Comparison of ENCODE assay signal across 1 cellular context in the genomic region with DNA sequence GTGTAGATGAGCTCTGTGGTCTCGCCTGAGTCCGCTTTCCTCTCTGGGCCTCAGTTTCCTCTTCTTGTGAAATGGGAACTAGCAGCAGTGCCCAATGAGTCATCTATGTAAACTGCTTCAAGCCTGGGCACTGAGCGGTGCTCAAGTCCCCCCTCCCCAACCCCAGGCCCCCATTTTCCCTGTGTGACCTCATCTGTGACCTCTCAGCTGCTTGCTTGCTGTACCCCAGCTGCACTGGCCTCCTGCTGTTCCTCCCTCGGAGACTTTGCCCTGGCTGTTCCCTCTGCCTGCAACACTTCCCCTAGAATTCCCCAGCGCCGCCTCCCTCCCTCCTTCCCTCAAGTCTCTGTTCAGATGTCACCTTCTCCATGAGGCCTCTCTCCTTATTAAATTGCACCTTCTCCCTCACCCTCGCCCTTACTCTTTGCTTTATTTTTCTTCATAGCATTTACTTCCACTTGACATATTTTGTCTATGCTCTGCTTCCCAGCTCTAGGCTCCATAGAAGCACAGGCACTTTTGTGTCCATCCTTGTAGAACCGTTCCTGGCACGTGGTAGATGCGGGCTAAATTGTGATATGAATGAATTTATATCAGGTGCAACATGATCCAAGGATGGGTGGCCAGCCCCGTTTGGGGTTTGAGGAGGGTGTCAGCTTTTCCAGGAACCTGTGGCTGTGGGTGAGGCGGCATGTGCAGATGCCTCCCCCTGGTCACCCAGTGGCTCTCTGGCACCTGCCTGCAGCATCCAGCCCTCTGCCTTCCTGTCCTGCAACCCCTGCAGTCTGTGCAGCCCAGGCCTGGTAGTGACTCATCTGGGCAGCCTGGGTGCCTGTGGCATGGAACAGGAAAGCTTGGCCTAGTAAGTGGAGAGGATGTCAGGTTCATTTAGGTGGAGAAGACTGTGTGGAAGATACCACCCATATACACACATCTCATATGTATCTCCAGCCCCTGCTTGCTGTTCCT.
TF ChIP-seq lines count a peak whose summit lies in the region.

No MANE protein-coding gene starts in this region.

TF ChIP-seq in HepG2, 621 proteins besides CTCF, POLR2A, EP300 and RAD21 (continued from another document):
- 0 out of 2 replicates have a peak, but pooled peaks have one; percentile 33 for TF ChIP-seq ZFY (CRISPR knock-in tag; IDR thresholded peaks at IDR 0.05)
TF ChIP-seq in HepG2: peak in this region for 14.
